In genomic region chr16:719815-720506, GRCh38 we compare ENCODE assay signal across 7 cellular contexts. TPM values are rescaled to one million over a fixed set of nuclear protein-coding genes. Genes with fewer than 3 reads are reported as not detected.
A peak's percentile ranks its signal among the peaks of the same experiment; 100 is the strongest.
DNase-seq lines count a peak whose midpoint lies in the region; ATAC-seq and TF ChIP-seq lines count a peak whose summit lies in the region.

No MANE protein-coding gene starts in this region.

- BruUV-seq in MCF 10A (replicated peaks; lab: Mats Ljungman, UMichigan): TSS peak; percentile 34

- peaks cover 36% of the 10 kb centered on the region for H3K36me3 Mint-ChIP-seq in MCF 10A (ENCODE audit: insufficient read depth, unreplicated experiment)

- H3K27ac ChIP-seq in mesendoderm (ENCODE audit: low read depth, low read length): no peak overlapping the region

- H3K4me2 ChIP-seq in mesendoderm (ENCODE audit: low read length): peak overlapping the region; percentile 92

- H3K4me3 Mint-ChIP-seq in MCF 10A (ENCODE audit: unreplicated experiment): peak overlapping the region; percentile 78

- no peak overlapping the region for H2BK15ac ChIP-seq in mesendoderm (replicated peaks; ENCODE audit: low read depth)

- H3K4me3 ChIP-seq in mesendoderm (ENCODE audit: low read length): no peak overlapping the region

- no peak overlapping the region for H3K4ac ChIP-seq in mesendoderm (ENCODE audit: low read depth, low read length)

- no peak for TF ChIP-seq CTCF in MCF 10A (IDR thresholded peaks at IDR 0.05; ENCODE audit: unreplicated experiment)

- H2AK5ac ChIP-seq in mesendoderm (ENCODE audit: low read length): no peak overlapping the region

- POLR2A ChIA-PET in MCF 10A (lab: Yijun Ruan, JAX): interaction anchor here (0.9 to 9.6 kb wide), 20 partner anchors 6 to 130 kb away, joined by 3 to 124 read pairs (median 10); partner anchors contain the start of genes CHTF18, CIAO3, FBXL16 and HAGHL

- H3K4me1 Mint-ChIP-seq in MCF 10A (ENCODE audit: insufficient read depth, unreplicated experiment): peaks cover 9% of the 10 kb centered on the region

- H4K8ac ChIP-seq in mesendoderm (ENCODE audit: low read depth, low read length): no peak overlapping the region

- peak overlapping the region; percentile 98 for H3K56ac ChIP-seq in mesendoderm (ENCODE audit: low read length)

- no peaks in the 10 kb centered on the region for H3K27me3 Mint-ChIP-seq in MCF 10A (ENCODE audit: insufficient read depth, unreplicated experiment)

- H2BK5ac ChIP-seq in mesendoderm (ENCODE audit: low read length): no peak overlapping the region

- H3K36me3 ChIP-seq in mesendoderm (ENCODE audit: control insufficient read depth, insufficient read depth, low read length): no peaks in the 10 kb centered on the region

- no peak overlapping the region for H4K5ac ChIP-seq in mesendoderm (ENCODE audit: low read length)

- WGBS in mesendoderm (ENCODE audit: extremely low coverage, insufficient coverage, low lambda C conversion rate): no CpG with 5 or more reads among the region's 17 CpGs

- H3K9me3 Mint-ChIP-seq in MCF 10A (ENCODE audit: unreplicated experiment): no peaks in the 10 kb centered on the region

- H2BK120ac ChIP-seq in mesendoderm (ENCODE audit: low read depth, low read length): no peak overlapping the region

- peak; percentile 32 for DNase-seq in EL
- DNase-seq in NCI-H524 (lab: John Stamatoyannopoulos, UW): peak; percentile 58 to 85
- peak; percentile 44 for DNase-seq in MCF 10A (ENCODE audit: unreplicated experiment)
- DNase-seq in mesendoderm: no peak
- no peak for DNase-seq in NOMO-1 treated with DMSO at 0.1 percent for 48 hours (lab: John Stamatoyannopoulos, UW; ENCODE audit: unreplicated experiment)

- intact Hi-C loops in MCF 10A (cut with micrococcal nuclease): no loop called here

- no peaks in the 10 kb centered on the region for H3K79me1 ChIP-seq in mesendoderm (ENCODE audit: low read length)

- ATAC-seq in GM21737 (IDR thresholded peaks at IDR 0.05; ENCODE audit: unreplicated experiment) (peak; percentile 25), HG03039 (IDR thresholded peaks at IDR 0.05; ENCODE audit: unreplicated experiment) (no peak)

- H3K27me3 ChIP-seq in mesendoderm (ENCODE audit: insufficient read depth, low read length, poor library complexity): peaks cover 7% of the 10 kb centered on the region

- peak overlapping the region; percentile 95 for H3K9ac ChIP-seq in mesendoderm (ENCODE audit: low read length)

- H3K79me2 ChIP-seq in mesendoderm (ENCODE audit: control insufficient read depth, insufficient read depth, low read length): no peaks in the 10 kb centered on the region

- CTCF ChIA-PET in MCF 10A (lab: Yijun Ruan, JAX): interaction anchor here (0.6 to 2.4 kb wide), 15 partner anchors 8 to 480 kb away, joined by 3 to 14 read pairs (median 4); no protein-coding TSS in a partner anchor

- no peak overlapping the region for H3K18ac ChIP-seq in mesendoderm (ENCODE audit: low read length)

- H3K4me1 ChIP-seq in mesendoderm (ENCODE audit: control insufficient read depth, low read depth, low read length): peaks cover 4% of the 10 kb centered on the region

- H3K27ac Mint-ChIP-seq in MCF 10A (ENCODE audit: low read depth, unreplicated experiment): peak overlapping the region; percentile 59

- no peak overlapping the region for H3K23ac ChIP-seq in mesendoderm (ENCODE audit: low read length)

RNA-seq across cellular contexts. Expression of gene ANTKMT, which starts 1.0 kb away (rescaled TPM):
- 54.7 and 55.8 TPM in 2 replicates for total RNA-seq in MCF 10A (2022)
- 12.5 TPM for polyA plus RNA-seq in mesendoderm (2013, experiment 1 of 2)
- polyA plus RNA-seq in mesendoderm (2013, experiment 2 of 2): 13.3 TPM

RNA-seq across cellular contexts. Expression of gene METRN, which starts 5.0 kb away (rescaled TPM):
- total RNA-seq in MCF 10A (2022): 56.3 and 69.5 TPM in 2 replicates
- polyA plus RNA-seq in mesendoderm (2013, experiment 1 of 2): 2.4 TPM
- 2.0 TPM for polyA plus RNA-seq in mesendoderm (2013, experiment 2 of 2)

RNA-seq across cellular contexts. Expression of gene CCDC78, which starts 6.3 kb away (rescaled TPM):
- total RNA-seq in MCF 10A (2022): 4.6 and 6.0 TPM in 2 replicates
- 1.2 TPM for polyA plus RNA-seq in mesendoderm (2013, experiment 1 of 2)
- polyA plus RNA-seq in mesendoderm (2013, experiment 2 of 2): 1.1 TPM

RNA-seq across cellular contexts. Expression of gene HAGHL, which starts 6.9 kb away (rescaled TPM):
- total RNA-seq in MCF 10A (2022): 20.1 and 24.5 TPM in 2 replicates
- polyA plus RNA-seq in mesendoderm (2013, experiment 1 of 2): 1.8 TPM
- 1.6 TPM for polyA plus RNA-seq in mesendoderm (2013, experiment 2 of 2)

RNA-seq across cellular contexts. Expression of gene FBXL16, which starts 14.4 kb away (rescaled TPM):
- total RNA-seq in MCF 10A (2022): 40.5 and 48.2 TPM in 2 replicates
- polyA plus RNA-seq in mesendoderm (2013, experiment 1 of 2): 1.1 TPM
- polyA plus RNA-seq in mesendoderm (2013, experiment 2 of 2): 1.2 TPM

Comparison
In these comparisons a context has a peak if more than half of its experiments do, and no peak if none do; other contexts are left out.
1. DNase-seq: peak in EL (single experiment), NCI-H524 (2 of 2) and MCF 10A (single experiment); none in mesendoderm (single experiment) and NOMO-1 treated with DMSO at 0.1 percent for 48 hours (single experiment).